ENCODE assay signal across 11 cellular contexts in the genomic region with DNA sequence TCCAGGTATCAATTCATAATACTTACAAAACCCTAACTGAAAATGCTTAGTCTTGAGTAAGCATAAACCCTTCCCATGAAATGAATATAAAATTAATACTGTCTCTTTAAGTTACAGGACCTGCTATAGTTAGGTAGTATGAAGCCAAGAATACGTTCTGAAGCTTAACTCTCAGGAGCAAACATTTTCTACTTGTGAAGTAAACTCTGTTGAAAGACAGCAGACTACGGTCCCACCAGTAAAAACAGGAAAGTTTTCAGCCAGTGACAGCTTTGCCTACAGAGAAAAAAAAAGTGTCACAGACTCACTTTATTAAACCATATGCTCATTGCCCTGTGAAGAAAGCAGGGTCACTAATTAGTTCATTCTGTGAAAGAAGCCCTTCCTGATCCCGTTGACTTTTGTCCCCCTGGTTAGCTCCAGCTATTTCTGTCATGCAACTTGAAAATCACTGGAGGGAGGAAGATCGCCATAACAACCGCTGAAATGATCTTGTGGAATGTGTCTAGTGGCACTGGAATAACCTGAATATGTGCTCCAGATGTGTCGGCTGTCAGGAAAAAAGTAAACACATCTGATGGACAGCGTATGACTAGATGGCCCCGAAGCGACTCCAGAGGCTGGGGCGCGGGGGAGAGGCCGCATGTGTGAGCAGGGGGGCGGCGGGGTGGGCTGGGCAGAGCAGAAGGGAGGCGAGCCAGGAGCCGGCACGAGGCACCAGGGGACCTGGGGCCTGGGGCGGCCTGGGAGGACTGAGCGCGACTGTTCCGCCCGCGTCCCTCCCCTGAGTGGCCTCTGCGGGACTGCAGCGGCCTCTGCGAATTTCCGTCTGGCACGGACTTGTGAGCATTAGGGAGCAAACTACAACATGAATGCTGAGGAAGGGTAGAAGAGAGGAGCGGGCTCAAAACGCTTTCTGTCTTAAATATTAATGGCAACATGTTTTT. TPM values are rescaled to one million over a fixed set of nuclear protein-coding genes. Genes with fewer than 3 reads are reported as not detected.
A peak's percentile ranks its signal among the peaks of the same experiment; 100 is the strongest.
DNase-seq lines count a peak whose midpoint lies in the region; ATAC-seq and TF ChIP-seq lines count a peak whose summit lies in the region.
"Had no signal": no experiment of that assay in that cellular context is flagged by ENCODE, and none has a peak within 500 bp of the region (broad histone marks: within the 10 kb centered on the region; RNA-seq: fewer than 3 reads in every experiment).

No MANE protein-coding gene starts in this region.

- peaks cover 0 to 6% of the 10 kb centered on the region in 2 donors for H3K36me3 Mint-ChIP-seq in activated naive CD4-positive, alpha-beta T cell treated with anti-CD3 and anti-CD28 coated beads, Interleukin-2, amount 50 U/mL, for 72 hours
- H3K36me3 Mint-ChIP-seq: CD14-positive monocyte had no signal

- 5 to 17% methylated on average over 21 to 29 of the region's 30 CpGs for WGBS in esophagus squamous epithelium, 2 donors

- H3K9me3 ChIP-seq in MG63 (no peaks in the 10 kb centered on the region), esophagus squamous epithelium (no peaks in the 10 kb centered on the region), mucosa of descending colon (no peaks in the 10 kb centered on the region)

- intact Hi-C loops in esophagus squamous epithelium (cut with DNase I) (no loop called here), mucosa of descending colon (cut with DNase I, micrococcal nuclease) (no loop called here)

- peak overlapping the region; percentile 63 for H2AFZ ChIP-seq in ACC112 (ENCODE audit: low read length, unreplicated experiment)

- peak; percentile 29 for ATAC-seq in mucosa of descending colon
- no peak for ATAC-seq in HG02610 (IDR thresholded peaks at IDR 0.05; ENCODE audit: unreplicated experiment)
- ATAC-seq in activated CD4-positive, CD25-positive, alpha-beta regulatory T cell treated with anti-CD3 and anti-CD28 coated beads, Interleukin-2, amount 50 U/mL, for 24 hours = no peak
- ATAC-seq in GM21723 (IDR thresholded peaks at IDR 0.05; ENCODE audit: unreplicated experiment) = no peak
- no peak for ATAC-seq in activated naive CD4-positive, alpha-beta T cell treated with anti-CD3 and anti-CD28 coated beads, Interleukin-2, amount 50 U/mL, for 72 hours
- ATAC-seq: stimulated activated naive CD8-positive, alpha-beta T cell treated with anti-CD3 and anti-CD28 coated beads, Interleukin-15, amount 100 ng/mL, for 72 hours had no signal

- no peak overlapping the region for H3K27ac Mint-ChIP-seq in activated naive CD4-positive, alpha-beta T cell treated with anti-CD3 and anti-CD28 coated beads, Interleukin-2, amount 50 U/mL, for 72 hours
- H3K27ac Mint-ChIP-seq: CD14-positive monocyte; stimulated activated naive CD8-positive, alpha-beta T cell treated with anti-CD3 and anti-CD28 coated beads, Interleukin-15, amount 100 ng/mL, for 72 hours; T-helper 1 cell treated with Interleukin-12 subunit alpha and Interleukin-12 subunit beta and Interleukin-4 antibody, amounts not matched to agents 30 μg/mL and 1 μg/mL, for 36 hours had no signal

- peaks cover 76% of the 10 kb centered on the region for H3K79me2 ChIP-seq in ACC112 (ENCODE audit: control insufficient read depth, insufficient read depth, low read length, unreplicated experiment)

- peaks cover 3 to 4% of the 10 kb centered on the region in 2 donors for H3K9me3 Mint-ChIP-seq in activated naive CD4-positive, alpha-beta T cell treated with anti-CD3 and anti-CD28 coated beads, Interleukin-2, amount 50 U/mL, for 72 hours

- H3K4me3 ChIP-seq in ACC112 (ENCODE audit: low read depth, low read length) (peak overlapping the region; percentile 76), MG63 (peak overlapping the region; percentile 19), esophagus squamous epithelium (peak overlapping the region; percentile 27 to 64 (median 50)), mucosa of descending colon (no peak overlapping the region)

- H3K36me3 ChIP-seq in ACC112 (ENCODE audit: insufficient read depth, low read length) (no peaks in the 10 kb centered on the region), MG63 (peaks cover 6% of the 10 kb centered on the region; the same call in 1 of the 2 replicates), esophagus squamous epithelium (no peaks in the 10 kb centered on the region), mucosa of descending colon (ENCODE audit: low read depth) (no peaks in the 10 kb centered on the region)

- peaks cover 72% of the 10 kb centered on the region for H3K4me1 ChIP-seq in ACC112 (ENCODE audit: control insufficient read depth, insufficient read depth, low read length, unreplicated experiment)
- peaks cover 0 to 75% (median 30%) of the 10 kb centered on the region in 3 donors for H3K4me1 ChIP-seq in esophagus squamous epithelium
- H3K4me1 ChIP-seq in mucosa of descending colon (ENCODE audit: low read depth) = no peaks in the 10 kb centered on the region

- DNase-seq in MG63 = peak; percentile 67
- no peak for DNase-seq in esophagus squamous epithelium (lab: John Stamatoyannopoulos, UW)
- peak in 2 of 3 donors; percentile 21 to 37 for DNase-seq in mucosa of descending colon
- DNase-seq in activated naive CD4-positive, alpha-beta T cell treated with anti-CD3 and anti-CD28 coated beads, Interleukin-2, amount 50 U/mL, for 72 hours (ENCODE audit: low spot score in 2 of 2) = no peak
- DNase-seq: stimulated activated naive CD8-positive, alpha-beta T cell treated with anti-CD3 and anti-CD28 coated beads, Interleukin-15, amount 100 ng/mL, for 72 hours had no signal

- no peak for TF ChIP-seq POLR2A in esophagus squamous epithelium (IDR thresholded peaks at IDR 0.05)

- no peak for TF ChIP-seq CTCF in esophagus squamous epithelium (IDR thresholded peaks at IDR 0.05)
- TF ChIP-seq CTCF in mucosa of descending colon (IDR thresholded peaks at IDR 0.05) = no peak

- H3K27ac ChIP-seq in ACC112 (ENCODE audit: low read depth, low read length) (peak overlapping the region; percentile 59), esophagus squamous epithelium (peak overlapping the region; percentile 54 to 85 (median 80))

- H3K27me3 ChIP-seq in ACC112 (ENCODE audit: insufficient read depth, low read length) (no peaks in the 10 kb centered on the region), MG63 (no peaks in the 10 kb centered on the region), esophagus squamous epithelium (no peaks in the 10 kb centered on the region)

RNA-seq across cellular contexts. Expression of gene BNC2, which starts 41.9 kb away (rescaled TPM):
- total RNA-seq in MG63 (2014; rRNA removed; shearing (Covaris generic); ENCODE audit: low replicate concordance) = 38.8 and 49.5 TPM in 2 replicates
- total RNA-seq in esophagus squamous epithelium = 10 to 100 TPM in 2 of 4 donors, 1 to 10 TPM in 2; 3.6 to 41.8 (median 8.5) TPM
- total RNA-seq in mucosa of descending colon = 100 to 1,000 TPM in 1 of 3 donors, 10 to 100 TPM in 1, 1 to 10 TPM in 1; 8.2 to 192 (median 12.0) TPM
- not detected for total RNA-seq in activated naive CD4-positive, alpha-beta T cell treated with anti-CD3 and anti-CD28 coated beads, Interleukin-2, amount 50 U/mL, for 72 hours

Comparison
In these comparisons a context has a peak if more than half of its experiments do, and no peak if none do; other contexts are left out.
1. DNase-seq: peak in MG63 (single experiment) and mucosa of descending colon (2 of 3); none in esophagus squamous epithelium (single experiment) and activated naive CD4-positive, alpha-beta T cell treated with anti-CD3 and anti-CD28 coated beads, Interleukin-2, amount 50 U/mL, for 72 hours (0 of 2).
2. RNA of gene BNC2, which starts 41.9 kb away (total RNA-seq): 38.8 to 49.5 TPM in MG63, 3.6 to 41.8 TPM in esophagus squamous epithelium and 8.2 to 192 TPM in mucosa of descending colon; not detected in activated naive CD4-positive, alpha-beta T cell treated with anti-CD3 and anti-CD28 coated beads, Interleukin-2, amount 50 U/mL, for 72 hours; every median in the first group is over 4 times any median in the second.